ENCODE assay signal across 12 cellular contexts in genomic region chr1:2274968-2275475, GRCh38. TPM values are rescaled to one million over a fixed set of nuclear protein-coding genes. Genes with fewer than 3 reads are reported as not detected.
A peak's percentile ranks its signal among the peaks of the same experiment; 100 is the strongest.
DNase-seq lines count a peak whose midpoint lies in the region; ATAC-seq and TF ChIP-seq lines count a peak whose summit lies in the region.
"Had no signal": no experiment of that assay in that cellular context is flagged by ENCODE, and none has a peak within 500 bp of the region (broad histone marks: within the 10 kb centered on the region; RNA-seq: fewer than 3 reads in every experiment).

No MANE protein-coding gene starts in this region.

- peak overlapping the region; percentile 49 for H3K9ac ChIP-seq in adipocyte (ENCODE audit: low read length)

- peak overlapping the region; percentile 32 for H3K4me3 Mint-ChIP-seq in memory B cell
- H3K4me3 Mint-ChIP-seq: immature natural killer cell had no signal

- peaks cover 26% of the 10 kb centered on the region for H3K4me1 Mint-ChIP-seq in memory B cell

- no peak for TF ChIP-seq POLR2A in stomach (IDR thresholded peaks at IDR 0.05)

- TF ChIP-seq EP300 in stomach (IDR thresholded peaks at IDR 0.05), result no peak

- ATAC-seq in memory B cell (ENCODE audit: low read depth) (peak; percentile 62), aorta (ENCODE audit: low FRiP score) (no peak)

- peak overlapping the region; percentile 20 for H3K27ac Mint-ChIP-seq in memory B cell

- intact Hi-C loops in stomach (cut with DNase I; ENCODE audit: low total_unique reads), result no loop called here
- intact Hi-C loops in aorta (cut with DNase I), result loop anchor here in 1 of 2 donors (5.0 kb wide), 1 partner anchor 43 kb away; no protein-coding TSS in a partner anchor

- H3K36me3 ChIP-seq in HEK293 (ENCODE audit: control insufficient read depth in 2 of 2, insufficient read depth in 1 of 2, low read length in 2 of 2), result peaks cover 0 to 24% of the 10 kb centered on the region in 2 experiments; a peak in 2 of 3 replicates
- peaks cover 5% of the 10 kb centered on the region for H3K36me3 ChIP-seq in adipocyte (ENCODE audit: control insufficient read depth, insufficient read depth, low read length, severe bottlenecking)
- H3K36me3 ChIP-seq in stomach, result peaks cover 0 to 5% (median 2%) of the 10 kb centered on the region in 4 donors
- H3K36me3 ChIP-seq in aorta (ENCODE audit: control insufficient read depth in 1 of 2, insufficient read depth in 2 of 2, low read length in 1 of 2), result no peaks in the 10 kb centered on the region

- 68 to 82% (median 75%) methylated on average over 9 to 20 of the region's 20 CpGs for WGBS in stomach, 5 donors
- 75 to 79% methylated on average over 20 of the region's 20 CpGs for whole genome bisulfite sequencing in aorta, 2 donors

- DNase-seq in adipocyte (ENCODE audit: low read depth) (no peak), memory B cell (ENCODE audit: low spot score in 2 of 2) (no peak), stomach (no peak), NCI-H1436 (lab: John Stamatoyannopoulos, UW) (no peak), aorta (no peak), SKM-1 (lab: John Stamatoyannopoulos, UW; ENCODE audit: unreplicated experiment) (no peak), activated gamma-delta T cell treated with Interleukin-2 at 50 U/mL for 16 hours (no peak)
- DNase-seq: activated CD4-positive, CD25-positive, alpha-beta regulatory T cell; immature natural killer cell; NCI-H2029 treated with DMSO at 0.1 percent for 48 hours; posterior cingulate gyrus had no signal

- TF ChIP-seq CTCF in HEK293 (tag by site-specific recombination; IDR thresholded peaks at IDR 0.05) (no peak), stomach (IDR thresholded peaks at IDR 0.05) (no peak)

- H3K9me3 Mint-ChIP-seq in memory B cell, result no peaks in the 10 kb centered on the region
- H3K9me3 Mint-ChIP-seq: immature natural killer cell had no signal

- H3K4me1 ChIP-seq in HEK293 (ENCODE audit: control insufficient read depth, insufficient read depth, low read length) (peaks cover 18% of the 10 kb centered on the region), adipocyte (ENCODE audit: control insufficient read depth, insufficient read depth, low read length) (peaks cover 82% of the 10 kb centered on the region), stomach (peaks cover 94 to 100% (median 99%) of the 10 kb centered on the region in 4 donors), aorta (ENCODE audit: control insufficient read depth in 1 of 2, insufficient read depth in 2 of 2, low read length in 2 of 2) (no peaks in the 10 kb centered on the region)

- H3K27me3 ChIP-seq in adipocyte (replicated peaks; ENCODE audit: control insufficient read depth, insufficient read depth, low read length) (no peaks in the 10 kb centered on the region), stomach (no peaks in the 10 kb centered on the region), aorta (ENCODE audit: control insufficient read depth in 1 of 2, insufficient read depth in 2 of 2, low read length in 1 of 2) (no peaks in the 10 kb centered on the region)

- H3K27ac ChIP-seq in HEK293 (ENCODE audit: extremely low read depth, low read depth, low read length), result no peak overlapping the region
- peak overlapping the region; percentile 34 to 75 (median 63) for H3K27ac ChIP-seq in stomach
- H3K27ac ChIP-seq in aorta (ENCODE audit: low read depth in 1 of 2, low read length in 2 of 2), result peak overlapping the region in 1 of 2 donors; percentile 18

- no peaks in the 10 kb centered on the region for H3K27me3 Mint-ChIP-seq in memory B cell

- H3K4me3 ChIP-seq in HEK293 (ENCODE audit: low read depth, low read length) (no peak overlapping the region), adipocyte (ENCODE audit: low read length) (no peak overlapping the region), stomach (no peak overlapping the region), aorta (ENCODE audit: low read length in 2 of 2) (no peak overlapping the region)

- H3K9me3 ChIP-seq in HEK293 (ENCODE audit: control insufficient read depth, insufficient read depth, low read depth, low read length) (no peaks in the 10 kb centered on the region), adipocyte (ENCODE audit: control insufficient read depth, low read length) (no peaks in the 10 kb centered on the region), stomach (no peaks in the 10 kb centered on the region), aorta (ENCODE audit: control insufficient read depth, low read length) (no peaks in the 10 kb centered on the region)

- CTCF ChIA-PET in HEK293 (lab: Yijun Ruan, JAX), result no interaction called here

- POLR2A ChIA-PET in HEK293 (lab: Yijun Ruan, JAX), result no interaction called here

- no peaks in the 10 kb centered on the region for H3K36me3 Mint-ChIP-seq in memory B cell
- H3K36me3 Mint-ChIP-seq: immature natural killer cell had no signal

TF ChIP-seq in HEK293, 187 proteins besides CTCF, POLR2A, EP300 and RAD21:
- TF ChIP-seq ZBTB6 (tag by site-specific recombination; IDR thresholded peaks at IDR 0.05) (peak; percentile 69; the same call in 1 of the 2 replicates), ZNF610 (tag by site-specific recombination; IDR thresholded peaks at IDR 0.05; ENCODE audit: borderline replicate concordance) (no peak)

RNA-seq across cellular contexts. Expression of gene SKI, which starts 46.9 kb away (rescaled TPM):
- total RNA-seq in stomach, result 10 to 100 TPM; 18.7 to 84.0 (median 32.7) TPM
- 10 to 100 TPM in 2 of 3 donors, 1 to 10 TPM in 1; 7.4 to 14.8 (median 13.9) TPM for polyA plus RNA-seq in stomach
- 100 to 1,000 TPM; 114 to 129 TPM for total RNA-seq in aorta
- 10 to 100 TPM; 20.7 to 34.7 TPM for polyA plus RNA-seq in aorta
